Comparison of ENCODE assay signal across 8 cellular contexts in genomic region chrX:154123241-154124219, GRCh38. TPM values are rescaled to one million over a fixed set of nuclear protein-coding genes. Genes with fewer than 3 reads are reported as not detected.
DNase-seq lines count a peak whose midpoint lies in the region; ATAC-seq lines count a peak whose summit lies in the region.

No MANE protein-coding gene starts in this region.

- no peak overlapping the region for H3K9ac ChIP-seq in neuronal stem cell (ENCODE audit: low read depth, low read length, poor library complexity)

- H3K36me3 ChIP-seq in neuronal stem cell (replicated peaks in 1 of 2; ENCODE audit: control insufficient read depth in 2 of 2, insufficient read depth in 2 of 2, low read length in 2 of 2) = no peaks in the 10 kb centered on the region

- no peak overlapping the region for H2BK120ac ChIP-seq in neuronal stem cell (ENCODE audit: low read depth, low read length)

- H3K4me3 Mint-ChIP-seq in activated naive CD4-positive, alpha-beta T cell treated with anti-CD3 and anti-CD28 coated beads, Interleukin-2, amount 10 ng/mL, durations not matched to agents 7 days and 5 days = peak overlapping the region; percentile 36
- H3K4me3 Mint-ChIP-seq in naive B cell = peak overlapping the region in 6 of 8 donors; percentile 34 to 71 (median 55)

- peaks cover 3% of the 10 kb centered on the region for H3K27me3 Mint-ChIP-seq in activated naive CD4-positive, alpha-beta T cell treated with anti-CD3 and anti-CD28 coated beads, Interleukin-2, amount 10 ng/mL, durations not matched to agents 7 days and 5 days
- H3K27me3 Mint-ChIP-seq in naive B cell = no peaks in the 10 kb centered on the region

- H3K27me3 ChIP-seq in neuronal stem cell (ENCODE audit: control insufficient read depth in 3 of 3, insufficient read depth in 3 of 3, low read depth in 1 of 3, low read length in 3 of 3) = no peaks in the 10 kb centered on the region

- H3K27ac Mint-ChIP-seq in activated naive CD4-positive, alpha-beta T cell treated with anti-CD3 and anti-CD28 coated beads, Interleukin-2, amount 10 ng/mL, durations not matched to agents 7 days and 5 days = peak overlapping the region; percentile 81
- peak overlapping the region in 4 of 6 donors; percentile 36 to 72 (median 53) for H3K27ac Mint-ChIP-seq in naive B cell

- H2AFZ ChIP-seq in neuronal stem cell (ENCODE audit: low read length) = no peak overlapping the region

- H2BK15ac ChIP-seq in neuronal stem cell (ENCODE audit: low read length) = no peak overlapping the region

- DNase-seq in ELR (ENCODE audit: low read depth) (peak; percentile 8), NCI-H226 (peak; percentile 13), naive B cell (no peak), NCI-H187 treated with DMSO at 0.1 percent for 48 hours (lab: John Stamatoyannopoulos, UW) (no peak), DMS153 treated with DMSO at 0.1 percent for 48 hours (lab: John Stamatoyannopoulos, UW; ENCODE audit: unreplicated experiment) (no peak), neuronal stem cell (ENCODE audit: low spot score) (no peak), putamen (ENCODE audit: low spot score) (no peak)
- DNase-seq in activated naive CD4-positive, alpha-beta T cell treated with anti-CD3 and anti-CD28 coated beads, Interleukin-2, amount 10 ng/mL, durations not matched to agents 7 days and 5 days = peak; percentile 67

- no peak overlapping the region for H3K18ac ChIP-seq in neuronal stem cell (ENCODE audit: low read length)

- no peak overlapping the region for H4K91ac ChIP-seq in neuronal stem cell (ENCODE audit: low read depth, low read length, poor library complexity)

- ATAC-seq in naive B cell (ENCODE audit: low read depth in 2 of 2) = peak; percentile 69 to 76

- no peak overlapping the region for H3K4me3 ChIP-seq in neuronal stem cell (ENCODE audit: low read length in 2 of 2)

- H3K9me3 Mint-ChIP-seq in activated naive CD4-positive, alpha-beta T cell treated with anti-CD3 and anti-CD28 coated beads, Interleukin-2, amount 10 ng/mL, durations not matched to agents 7 days and 5 days = no peaks in the 10 kb centered on the region
- H3K9me3 Mint-ChIP-seq in naive B cell = peaks cover 0 to 8% (median 2%) of the 10 kb centered on the region in 7 donors

- H3K23ac ChIP-seq in neuronal stem cell (ENCODE audit: low read depth, low read length, poor library complexity) = no peak overlapping the region

- no peak overlapping the region for H3K4ac ChIP-seq in neuronal stem cell (ENCODE audit: low read length)

- H3K9me3 ChIP-seq in neuronal stem cell (replicated peaks in 1 of 2; ENCODE audit: control insufficient read depth in 2 of 2, insufficient read depth in 1 of 2, low read depth in 1 of 2, low read length in 2 of 2) = no peaks in the 10 kb centered on the region

- no peaks in the 10 kb centered on the region for H3K4me1 ChIP-seq in neuronal stem cell (ENCODE audit: control insufficient read depth in 2 of 2, insufficient read depth in 1 of 2, low read depth in 1 of 2, low read length in 2 of 2)

- no peak overlapping the region for H3K27ac ChIP-seq in neuronal stem cell (replicated peaks; ENCODE audit: low read length)

- no peak overlapping the region for H3K14ac ChIP-seq in neuronal stem cell (ENCODE audit: low read length)

- no peak overlapping the region for H3K4me2 ChIP-seq in neuronal stem cell (ENCODE audit: insufficient read depth, low read length, poor library complexity, severe bottlenecking)

- no peaks in the 10 kb centered on the region for H3K36me3 Mint-ChIP-seq in activated naive CD4-positive, alpha-beta T cell treated with anti-CD3 and anti-CD28 coated beads, Interleukin-2, amount 10 ng/mL, durations not matched to agents 7 days and 5 days
- no peaks in the 10 kb centered on the region for H3K36me3 Mint-ChIP-seq in naive B cell

- H2BK12ac ChIP-seq in neuronal stem cell (ENCODE audit: low read length) = no peak overlapping the region

- no CpG with 5 or more reads among the region's 22 CpGs for WGBS in neuronal stem cell (ENCODE audit: extremely low coverage in 2 of 2, insufficient read length in 2 of 2, insufficient replicate concordance in 1 of 2), 2 donors

- no peak overlapping the region for H4K8ac ChIP-seq in neuronal stem cell (ENCODE audit: low read depth, low read length)

- H2AK5ac ChIP-seq in neuronal stem cell (ENCODE audit: low read depth, low read length) = no peak overlapping the region

- H3K4me1 Mint-ChIP-seq in activated naive CD4-positive, alpha-beta T cell treated with anti-CD3 and anti-CD28 coated beads, Interleukin-2, amount 10 ng/mL, durations not matched to agents 7 days and 5 days = peaks cover 41% of the 10 kb centered on the region
- H3K4me1 Mint-ChIP-seq in naive B cell = peaks cover 4 to 14% (median 9%) of the 10 kb centered on the region in 3 donors

- CTCF ChIA-PET in activated naive CD4-positive, alpha-beta T cell treated with anti-CD3 and anti-CD28 coated beads, Interleukin-2, amount 10 ng/mL, durations not matched to agents 7 days and 5 days (lab: Charles Lee) = interaction anchor here (0.6 kb wide), 2 partner anchors 31 to 268 kb away, joined by 3 to 4 read pairs; no protein-coding TSS in a partner anchor

- H2BK5ac ChIP-seq in neuronal stem cell (ENCODE audit: low read length) = no peak overlapping the region

- no peaks in the 10 kb centered on the region for H3K79me1 ChIP-seq in neuronal stem cell (ENCODE audit: low read depth, low read length)

RNA-seq across cellular contexts. Expression of gene OPN1LW, which starts 20.5 kb away (rescaled TPM):
- not detected for polyA plus RNA-seq in naive B cell (ENCODE audit: low read depth in 6 of 6)
- not detected for polyA plus RNA-seq in neuronal stem cell (2013, experiment 1 of 2)
- not detected for polyA plus RNA-seq in neuronal stem cell (2013, experiment 2 of 2)

RNA-seq across cellular contexts. Expression of gene MECP2, which starts 26.0 kb away (rescaled TPM):
- polyA plus RNA-seq in naive B cell (ENCODE audit: low read depth in 6 of 6) = 10 to 100 TPM in 5 of 6 donors, 1 to 10 TPM in 1; 4.5 to 21.0 (median 12.8) TPM
- 22.8 TPM for polyA plus RNA-seq in neuronal stem cell (2013, experiment 1 of 2)
- 23.1 TPM for polyA plus RNA-seq in neuronal stem cell (2013, experiment 2 of 2)

RNA-seq across cellular contexts. Expression of gene OPN1MW, which starts 58.9 kb away (rescaled TPM):
- polyA plus RNA-seq in naive B cell (ENCODE audit: low read depth in 6 of 6) = not detected
- not detected for polyA plus RNA-seq in neuronal stem cell (2013, experiment 1 of 2)
- polyA plus RNA-seq in neuronal stem cell (2013, experiment 2 of 2) = not detected

Comparison
In these comparisons a context has a peak if more than half of its experiments do, and no peak if none do; other contexts are left out.
1. DNase-seq: peak in ELR (single experiment), NCI-H226 (single experiment) and activated naive CD4-positive, alpha-beta T cell treated with anti-CD3 and anti-CD28 coated beads, Interleukin-2, amount 10 ng/mL, durations not matched to agents 7 days and 5 days (single experiment); none in naive B cell (single experiment), NCI-H187 treated with DMSO at 0.1 percent for 48 hours (single experiment), DMS153 treated with DMSO at 0.1 percent for 48 hours (single experiment), neuronal stem cell (single experiment) and putamen (single experiment).